ENCODE assay signal across 1 cellular context in genomic region chr16:52488837-52489289, GRCh38.
TF ChIP-seq lines count a peak whose summit lies in the region.

No MANE protein-coding gene starts in this region.

TF ChIP-seq in HepG2, 621 proteins besides CTCF, POLR2A, EP300 and RAD21 (continued from another document and continues in another):
- TF ChIP-seq ZNF281 (CRISPR knock-in tag; IDR thresholded peaks at IDR 0.05; ENCODE audit: borderline replicate concordance) (peak; percentile 60; the same call in 1 of the 2 replicates), ZBTB46 (CRISPR knock-in tag; IDR thresholded peaks at IDR 0.05; ENCODE audit: borderline replicate concordance) (no peak), ZBTB40 (IDR thresholded peaks at IDR 0.05) (no peak), ZBTB40 (CRISPR knock-in tag; IDR thresholded peaks at IDR 0.05) (peak; percentile 45; the same call in 1 of the 2 replicates), ZNF710 (CRISPR knock-in tag; IDR thresholded peaks at IDR 0.05; ENCODE audit: borderline replicate concordance) (peak; percentile 98), ZNF773 (CRISPR knock-in tag; IDR thresholded peaks at IDR 0.05; ENCODE audit: borderline replicate concordance) (no peak), ZFP90 (CRISPR knock-in tag; IDR thresholded peaks at IDR 0.05; ENCODE audit: borderline replicate concordance) (peak; percentile 81), FOXC1 (CRISPR knock-in tag; IDR thresholded peaks at IDR 0.05; ENCODE audit: borderline replicate concordance) (0 out of 2 replicates have a peak, but pooled peaks have one; percentile 40), RARA (CRISPR knock-in tag; IDR thresholded peaks at IDR 0.05) (peak; percentile 88), CREM (IDR thresholded peaks at IDR 0.05) (peak; percentile 78; the same call in 1 of the 2 replicates), CREM (CRISPR knock-in tag; IDR thresholded peaks at IDR 0.05) (no peak), MEIS2 (CRISPR knock-in tag; IDR thresholded peaks at IDR 0.05) (peak; percentile 94), KAT7 (CRISPR knock-in tag; IDR thresholded peaks at IDR 0.05; ENCODE audit: borderline replicate concordance) (0 out of 2 replicates have a peak, but pooled peaks have one; percentile 28), KLF13 (CRISPR knock-in tag; IDR thresholded peaks at IDR 0.05) (no peak), ZNF558 (CRISPR knock-in tag; IDR thresholded peaks at IDR 0.05; ENCODE audit: borderline replicate concordance) (0 out of 2 replicates have a peak, but pooled peaks have one; percentile 53), ZNF674 (CRISPR knock-in tag; IDR thresholded peaks at IDR 0.05; ENCODE audit: low read depth) (no peak), PHB2 (IDR thresholded peaks at IDR 0.05; ENCODE audit: partially characterized antibody) (no peak), NR2F6 (IDR thresholded peaks at IDR 0.05) (peak; percentile 56), NR2F6 (CRISPR knock-in tag; IDR thresholded peaks at IDR 0.05) (peak; percentile 75), ZNF629 (CRISPR knock-in tag; conservative IDR thresholded peaks at IDR 0.05) (peak; percentile 84), ZNF557 (CRISPR knock-in tag; IDR thresholded peaks at IDR 0.05) (peak; percentile 64; the same call in 1 of the 2 replicates), NR2C2 (CRISPR knock-in tag; IDR thresholded peaks at IDR 0.05; ENCODE audit: borderline replicate concordance) (peak; percentile 30; the same call in 1 of the 2 replicates), ISL2 (CRISPR knock-in tag; IDR thresholded peaks at IDR 0.05) (peak; percentile 93), MXD4 (CRISPR knock-in tag; IDR thresholded peaks at IDR 0.05) (peak; percentile 68), PBX2 (CRISPR knock-in tag; IDR thresholded peaks at IDR 0.05) (peak; percentile 39; the same call in 1 of the 2 replicates), RARG (CRISPR knock-in tag; IDR thresholded peaks at IDR 0.05; ENCODE audit: low read depth) (no peak), ZNF639 (CRISPR knock-in tag; conservative IDR thresholded peaks at IDR 0.05) (0 out of 2 replicates have a peak, but pooled peaks have one; percentile 35), ZBTB44 (CRISPR knock-in tag; IDR thresholded peaks at IDR 0.05) (0 out of 2 replicates have a peak, but pooled peaks have one; percentile 65), ZBTB37 (CRISPR knock-in tag; IDR thresholded peaks at IDR 0.05) (peak; percentile 94), PRPF4 (IDR thresholded peaks at IDR 0.05; ENCODE audit: low read depth, low read length, poor library complexity, severe bottlenecking) (no peak)
